1 cellular context compared by ENCODE assay signal in genomic region chr2:11411768-11412448, GRCh38.
TF ChIP-seq lines count a peak whose summit lies in the region.

No MANE protein-coding gene starts in this region.

TF ChIP-seq in HCT116, 20 proteins besides CTCF, POLR2A, EP300 and RAD21 (continued from another document):
- no peak for TF ChIP-seq REST (IDR thresholded peaks at IDR 0.05; ENCODE audit: low read depth)
